12 cellular contexts compared by ENCODE assay signal in the genomic region with DNA sequence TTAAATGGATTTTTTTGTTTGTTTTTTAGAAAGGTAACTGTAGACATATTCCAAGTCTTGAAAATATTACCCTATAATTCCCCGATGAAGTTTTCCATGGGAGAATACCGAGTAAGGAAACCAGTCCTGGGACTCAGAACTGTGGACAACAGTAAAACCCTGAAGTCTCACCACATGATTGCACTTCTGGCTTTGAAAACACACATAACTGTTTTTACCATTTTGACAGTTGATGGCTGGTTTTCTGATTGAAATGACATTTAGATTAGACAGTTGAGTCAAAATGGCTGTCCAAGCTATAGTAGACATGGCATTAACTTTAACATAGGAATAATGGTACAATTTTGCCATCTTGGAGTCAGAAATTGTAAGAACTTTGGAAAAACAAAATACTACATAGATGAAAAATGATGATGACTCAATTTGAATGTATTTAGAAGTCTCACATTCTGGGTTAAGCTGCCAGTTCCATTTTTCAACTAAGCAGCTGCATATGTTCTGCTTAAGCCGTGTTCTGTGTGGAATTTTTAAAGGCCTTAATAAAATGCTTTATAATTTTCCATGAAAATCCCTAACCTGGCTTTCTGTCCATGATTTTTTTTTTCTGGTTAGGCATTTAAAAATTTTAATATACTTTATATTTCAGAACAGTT. TPM values are rescaled to one million over a fixed set of nuclear protein-coding genes. Genes with fewer than 3 reads are reported as not detected.
DNase-seq lines count a peak whose midpoint lies in the region; ATAC-seq and TF ChIP-seq lines count a peak whose summit lies in the region.
"Had no signal": no experiment of that assay in that cellular context is flagged by ENCODE, and none has a peak within 500 bp of the region (broad histone marks: within the 10 kb centered on the region; RNA-seq: fewer than 3 reads in every experiment).

No MANE protein-coding gene starts in this region.

- POLR2A ChIA-PET in activated CD8-positive, alpha-beta T cell treated with anti-CD3 and anti-CD28 coated beads for 36 hours (lab: Charles Lee): interaction anchor here (1.7 to 14.4 kb wide), 3 partner anchors 25 to 39 kb away, joined by 5 to 283 read pairs (median 198); a partner anchor contains a TSS

- ATAC-seq in activated T-cell treated with anti-CD3 and anti-CD28 coated beads, Interleukin-2, amount 50 U/mL, for 4 hours: no peak
- no peak for ATAC-seq in activated CD8-positive, alpha-beta T cell treated with anti-CD3 and anti-CD28 coated beads for 36 hours
- no peak for ATAC-seq in GM21576 (IDR thresholded peaks at IDR 0.05; ENCODE audit: unreplicated experiment)
- no peak for ATAC-seq in HG03439 (IDR thresholded peaks at IDR 0.05; ENCODE audit: unreplicated experiment)

- intact Hi-C loops in activated CD8-positive, alpha-beta T cell treated with anti-CD3 and anti-CD28 coated beads for 36 hours (cut with micrococcal nuclease): loop anchor here (2.0 kb wide), 2 partner anchors 39 to 45 kb away; a partner anchor contains a TSS
- intact Hi-C loops in tibial artery (cut with DNase I; ENCODE audit: low total_unique reads): no loop called here

- peaks cover 7% of the 10 kb centered on the region for H3K9me3 Mint-ChIP-seq in activated T-cell treated with anti-CD3 and anti-CD28 coated beads, Interleukin-2, amount 50 U/mL, for 4 hours
- peaks cover 2% of the 10 kb centered on the region for H3K9me3 Mint-ChIP-seq in activated CD8-positive, alpha-beta T cell treated with anti-CD3 and anti-CD28 coated beads for 36 hours

- peak overlapping the region; percentile 89 for H3K4me3 Mint-ChIP-seq in activated T-cell treated with anti-CD3 and anti-CD28 coated beads, Interleukin-2, amount 50 U/mL, for 4 hours
- H3K4me3 Mint-ChIP-seq in activated CD8-positive, alpha-beta T cell treated with anti-CD3 and anti-CD28 coated beads for 36 hours: peak overlapping the region; percentile 85

- H3K27me3 Mint-ChIP-seq in activated T-cell treated with anti-CD3 and anti-CD28 coated beads, Interleukin-2, amount 50 U/mL, for 4 hours (ENCODE audit: low read depth): no peaks in the 10 kb centered on the region
- H3K27me3 Mint-ChIP-seq in activated CD8-positive, alpha-beta T cell treated with anti-CD3 and anti-CD28 coated beads for 36 hours: no peaks in the 10 kb centered on the region

- peak overlapping the region; percentile 99 for H3K27ac Mint-ChIP-seq in activated CD8-positive, alpha-beta T cell treated with anti-CD3 and anti-CD28 coated beads for 36 hours

- CTCF ChIA-PET in activated CD8-positive, alpha-beta T cell treated with anti-CD3 and anti-CD28 coated beads for 36 hours (lab: Charles Lee): interaction anchor here (0.6 to 5.4 kb wide), 7 partner anchors 11 to 82 kb away, joined by 4 to 101 read pairs (median 7); a partner anchor contains a TSS

- no peak overlapping the region for H3K4me3 ChIP-seq in fibroblast of villous mesenchyme (ENCODE audit: low read depth, low read length)
- H3K4me3 ChIP-seq in tibial artery: no peak overlapping the region

- H3K9me3 ChIP-seq in tibial artery: no peaks in the 10 kb centered on the region

- peaks cover 0 to 77% (median 28%) of the 10 kb centered on the region in 4 donors for H3K4me1 ChIP-seq in tibial artery

- H3K27ac ChIP-seq in tibial artery: peak overlapping the region; percentile 33 to 53

- no peak for DNase-seq in activated T-cell treated with anti-CD3 and anti-CD28 coated beads, Interleukin-2, amount 50 U/mL, for 4 hours
- DNase-seq in activated T-cell treated with anti-CD3 and anti-CD28 coated beads, Interleukin-2, amount 50 U/mL, for 48 hours: no peak
- no peak for DNase-seq in activated CD8-positive, alpha-beta T cell treated with anti-CD3 and anti-CD28 coated beads for 36 hours
- peak; percentile 43 for DNase-seq in fibroblast of villous mesenchyme (ENCODE audit: low read depth)
- DNase-seq in tibial artery: no peak
- DNase-seq in medulla oblongata (ENCODE audit: extremely low spot score): no peak
- DNase-seq: ACHN, activated gamma-delta T cell treated with Interleukin-2 at 50 U/mL for 16 hours, erythroblast, GF-D8 had no signal

- H3K36me3 Mint-ChIP-seq in activated T-cell treated with anti-CD3 and anti-CD28 coated beads, Interleukin-2, amount 50 U/mL, for 4 hours (ENCODE audit: insufficient read depth): peaks cover 4% of the 10 kb centered on the region
- H3K36me3 Mint-ChIP-seq in activated CD8-positive, alpha-beta T cell treated with anti-CD3 and anti-CD28 coated beads for 36 hours (ENCODE audit: low read depth): peaks cover 32% of the 10 kb centered on the region

- no peaks in the 10 kb centered on the region for H3K27me3 ChIP-seq in tibial artery

- no peak for TF ChIP-seq CTCF in activated CD8-positive, alpha-beta T cell treated with anti-CD3 and anti-CD28 coated beads for 36 hours (IDR thresholded peaks at IDR 0.05)
- TF ChIP-seq CTCF in fibroblast of villous mesenchyme (IDR thresholded peaks at IDR 0.05; ENCODE audit: insufficient read depth, low read depth, low read length) (no peak), tibial artery (IDR thresholded peaks at IDR 0.05) (no peak)

- peaks cover 64% of the 10 kb centered on the region for H3K4me1 Mint-ChIP-seq in activated T-cell treated with anti-CD3 and anti-CD28 coated beads, Interleukin-2, amount 50 U/mL, for 4 hours (ENCODE audit: low read depth)
- peaks cover 52% of the 10 kb centered on the region for H3K4me1 Mint-ChIP-seq in activated CD8-positive, alpha-beta T cell treated with anti-CD3 and anti-CD28 coated beads for 36 hours (ENCODE audit: low read depth)

- no peaks in the 10 kb centered on the region for H3K36me3 ChIP-seq in tibial artery

RNA-seq across cellular contexts. Expression of a gene that starts 38.3 kb away (rescaled TPM):
- total RNA-seq in activated T-cell treated with anti-CD3 and anti-CD28 coated beads, Interleukin-2, amount 50 U/mL, for 4 hours: 100 to 1,000 TPM in 2 of 3 donors, 10 to 100 TPM in 1; 95.1 to 122 (median 101) TPM
- 100 to 1,000 TPM; 361 to 365 TPM for total RNA-seq in activated CD8-positive, alpha-beta T cell treated with anti-CD3 and anti-CD28 coated beads for 36 hours
- 13.0 and 15.1 TPM in 2 replicates for total RNA-seq in fibroblast of villous mesenchyme
